In genomic region chr11:1262172-1263006, GRCh38 we compare ENCODE assay signal across 8 cellular contexts. TPM values are rescaled to one million over a fixed set of nuclear protein-coding genes. Genes with fewer than 3 reads are reported as not detected.
DNase-seq lines count a peak whose midpoint lies in the region; ATAC-seq and TF ChIP-seq lines count a peak whose summit lies in the region.

No MANE protein-coding gene starts in this region.

- H3K9me3 ChIP-seq in WERI-Rb-1 (ENCODE audit: severe bottlenecking): peaks cover 12% of the 10 kb centered on the region
- no peaks in the 10 kb centered on the region for H3K9me3 ChIP-seq in breast epithelium
- peaks cover 11% of the 10 kb centered on the region for H3K9me3 ChIP-seq in iPS-20b (ENCODE audit: insufficient read depth, low read depth, low read length)
- no peaks in the 10 kb centered on the region for H3K9me3 ChIP-seq in skeletal muscle satellite cell (replicated peaks; ENCODE audit: low read length)

- H3K4me3 ChIP-seq in WERI-Rb-1 (ENCODE audit: low read depth, low read length) (peak overlapping the region; percentile 37), breast epithelium (peak overlapping the region; percentile 40 to 78 (median 57)), iPS-20b (ENCODE audit: low read length) (peak overlapping the region; percentile 59), skeletal muscle satellite cell (ENCODE audit: low read length) (peak overlapping the region; percentile 74)

- TF ChIP-seq POLR2A in breast epithelium (IDR thresholded peaks at IDR 0.05): peak; percentile 38

- intact Hi-C loops in breast epithelium (cut with DNase I; ENCODE audit: low total_unique reads): no loop called here

- H3K27ac ChIP-seq in WERI-Rb-1 (peak overlapping the region; percentile 56), breast epithelium (peak overlapping the region; percentile 85 to 90), iPS-20b (ENCODE audit: low read length) (no peak overlapping the region)

- DNase-seq in GM04504 (ENCODE audit: low read depth) (peak; percentile 79), NCI-H2171 (lab: John Stamatoyannopoulos, UW) (peak; percentile 78), WERI-Rb-1 (peak; percentile 90), breast epithelium (ENCODE audit: low spot score in 2 of 2) (peak; percentile 89 to 95)

- ATAC-seq in HG02852 (IDR thresholded peaks at IDR 0.05; ENCODE audit: unreplicated experiment): peak; percentile 81
- no peak for ATAC-seq in HG03457 (IDR thresholded peaks at IDR 0.05; ENCODE audit: unreplicated experiment)

- TF ChIP-seq CTCF in WERI-Rb-1 (IDR thresholded peaks at IDR 0.05; ENCODE audit: low read depth, low read length): no peak
- TF ChIP-seq CTCF in breast epithelium (IDR thresholded peaks at IDR 0.05): no peak

- H3K4me2 ChIP-seq in skeletal muscle satellite cell (ENCODE audit: low read length): peak overlapping the region; percentile 93

- H3K9ac ChIP-seq in iPS-20b (ENCODE audit: low read depth, low read length) (peak overlapping the region; percentile 69; the same call in 1 of the 2 replicates), skeletal muscle satellite cell (ENCODE audit: low read depth, low read length) (peak overlapping the region; percentile 80)

- H3K4me1 ChIP-seq in breast epithelium: peaks cover 0 to 12% of the 10 kb centered on the region in 2 donors
- no peaks in the 10 kb centered on the region for H3K4me1 ChIP-seq in iPS-20b (ENCODE audit: insufficient read depth, low read length)
- peaks cover 17% of the 10 kb centered on the region for H3K4me1 ChIP-seq in skeletal muscle satellite cell (ENCODE audit: control insufficient read depth, insufficient read depth, low read length)

- H3K36me3 ChIP-seq in WERI-Rb-1 (no peaks in the 10 kb centered on the region), breast epithelium (no peaks in the 10 kb centered on the region), iPS-20b (ENCODE audit: insufficient read depth, low read depth, low read length) (no peaks in the 10 kb centered on the region), skeletal muscle satellite cell (ENCODE audit: insufficient read depth, low read length) (no peaks in the 10 kb centered on the region)

- H3K27me3 ChIP-seq in WERI-Rb-1 (ENCODE audit: insufficient read depth, low read depth, severe bottlenecking) (no peaks in the 10 kb centered on the region), breast epithelium (no peaks in the 10 kb centered on the region), iPS-20b (ENCODE audit: insufficient read depth, low read length) (no peaks in the 10 kb centered on the region), skeletal muscle satellite cell (ENCODE audit: control insufficient read depth, insufficient read depth, low read length) (no peaks in the 10 kb centered on the region)

RNA-seq across cellular contexts. Expression of gene MUC5B, which starts 39.5 kb away (rescaled TPM):
- total RNA-seq in breast epithelium: 1 to 10 TPM in 2 of 3 donors, not detected in 1; 2.0 to 6.9 TPM
- total RNA-seq in skeletal muscle satellite cell (2012; rRNA removed): under 0.01 TPM in 1 of 2 replicates, not detected in the other

RNA-seq across cellular contexts. Expression of gene TOLLIP, which starts 47.0 kb away (rescaled TPM):
- total RNA-seq in breast epithelium: 10 to 100 TPM; 32.8 to 47.2 (median 41.0) TPM
- 24.5 and 27.4 TPM in 2 replicates for total RNA-seq in skeletal muscle satellite cell (2012; rRNA removed)
